23 cellular contexts compared by ENCODE assay signal in genomic region chr5:3337812-3338541, GRCh38.
"Had no signal": no experiment of that assay in that cellular context is flagged by ENCODE, and none has a peak within 500 bp of the region (broad histone marks: within the 10 kb centered on the region; RNA-seq: fewer than 3 reads in every experiment).

No MANE protein-coding gene starts in this region.

- H3K36me3 ChIP-seq: SJCRH30 had no signal

- H3K4me3 ChIP-seq: K562, SJCRH30 had no signal

- H3K27ac ChIP-seq: KMS-11, SJCRH30 had no signal

- H3K4me1 Mint-ChIP-seq: IgD-negative memory B cell had no signal

- FAIRE-seq: HepG2, K562, RCC 7860 had no signal

- H3K4me2 ChIP-seq: KMS-11 had no signal

- H3K27me3 Mint-ChIP-seq: IgD-negative memory B cell had no signal

- DNase-seq: Kasumi-1, MM.1S, NCI-H1092 treated with DMSO at 0.1 percent for 48 hours, NCI-H1436, NCI-H187, NCI-H2029, NCI-H2081 treated with DMSO at 0.1 percent for 48 hours, NCI-H2171, NCI-H226, NCI-H446, NCI-H510A, NCI-H524 treated with DMSO at 0.1 percent for 48 hours, NCI-H69, NCI-H774, RPMI8226, SHP77 treated with DMSO at 0.1 percent for 48 hours, SJCRH30 had no signal

- H3K4me1 ChIP-seq: SJCRH30 had no signal

- H3K4me3 Mint-ChIP-seq: IgD-negative memory B cell had no signal

- H3K9me3 ChIP-seq: SJCRH30 had no signal

- H3K9ac ChIP-seq: KMS-11 had no signal

- H3K36me3 Mint-ChIP-seq: IgD-negative memory B cell had no signal

- H3K27me3 ChIP-seq: SJCRH30 had no signal

- H3K27ac Mint-ChIP-seq: IgD-negative memory B cell had no signal

- ATAC-seq: HepG2, K562, SK-N-SH treated with all-trans-retinoic acid at 6 μM for 48 hours had no signal
